Comparison of ENCODE assay signal across 8 cellular contexts in genomic region chr6:158213925-158214674, GRCh38. TPM values are rescaled to one million over a fixed set of nuclear protein-coding genes. Genes with fewer than 3 reads are reported as not detected.
DNase-seq lines count a peak whose midpoint lies in the region; ATAC-seq and TF ChIP-seq lines count a peak whose summit lies in the region.

No MANE protein-coding gene starts in this region.

- H3K4me1 Mint-ChIP-seq in CD4-positive, CD25-positive, alpha-beta regulatory T cell, result peaks cover 0 to 12% (median 0%) of the 10 kb centered on the region in 4 donors

- H3K36me3 Mint-ChIP-seq in CD4-positive, CD25-positive, alpha-beta regulatory T cell, result no peaks in the 10 kb centered on the region

- H3K9me3 Mint-ChIP-seq in CD4-positive, CD25-positive, alpha-beta regulatory T cell, result no peaks in the 10 kb centered on the region

- peak; percentile 93 to 96 for ATAC-seq in CD4-positive, CD25-positive, alpha-beta regulatory T cell (ENCODE audit: low read depth in 2 of 2)
- ATAC-seq in GM19023 (IDR thresholded peaks at IDR 0.05; ENCODE audit: unreplicated experiment), result peak; percentile 90
- ATAC-seq in HG03159 (IDR thresholded peaks at IDR 0.05; ENCODE audit: unreplicated experiment), result peak; percentile 93

- H3K27me3 ChIP-seq in CD4-positive, CD25-positive, alpha-beta regulatory T cell (ENCODE audit: control insufficient read depth, insufficient read depth, low read length), result no peaks in the 10 kb centered on the region
- no peaks in the 10 kb centered on the region for H3K27me3 ChIP-seq in WERI-Rb-1 (ENCODE audit: insufficient read depth, low read depth, severe bottlenecking)

- H3K27ac ChIP-seq in CD4-positive, CD25-positive, alpha-beta regulatory T cell (ENCODE audit: insufficient read depth, low read length, poor library complexity, severe bottlenecking), result no peak overlapping the region
- no peak overlapping the region for H3K27ac ChIP-seq in WERI-Rb-1

- H3K4me3 Mint-ChIP-seq in CD4-positive, CD25-positive, alpha-beta regulatory T cell, result no peak overlapping the region

- H3K9me3 ChIP-seq in CD4-positive, CD25-positive, alpha-beta regulatory T cell (ENCODE audit: control insufficient read depth in 2 of 2, low read length in 2 of 2), result no peaks in the 10 kb centered on the region
- no peaks in the 10 kb centered on the region for H3K9me3 ChIP-seq in WERI-Rb-1 (ENCODE audit: severe bottlenecking)

- no peaks in the 10 kb centered on the region for H3K36me3 ChIP-seq in CD4-positive, CD25-positive, alpha-beta regulatory T cell (ENCODE audit: control insufficient read depth, insufficient read depth, low read length)
- no peaks in the 10 kb centered on the region for H3K36me3 ChIP-seq in WERI-Rb-1

- H3K4me1 ChIP-seq in CD4-positive, CD25-positive, alpha-beta regulatory T cell (ENCODE audit: control insufficient read depth, insufficient read depth, low read length, poor library complexity, severe bottlenecking), result no peaks in the 10 kb centered on the region

- H3K4me3 ChIP-seq in CD4-positive, CD25-positive, alpha-beta regulatory T cell (ENCODE audit: low read depth, low read length), result no peak overlapping the region
- H3K4me3 ChIP-seq in WERI-Rb-1 (ENCODE audit: low read depth, low read length), result no peak overlapping the region

- TF ChIP-seq CTCF in WERI-Rb-1 (IDR thresholded peaks at IDR 0.05; ENCODE audit: low read depth, low read length), result peak; percentile 73

- peak; percentile 11 to 86 (median 65) for DNase-seq in CD4-positive, CD25-positive, alpha-beta regulatory T cell
- DNase-seq in NCI-H2227 treated with DMSO at 0.1 percent for 48 hours (lab: John Stamatoyannopoulos, UW) (peak; percentile 70), WERI-Rb-1 (peak; percentile 75), dermis blood vessel endothelial cell (peak; percentile 90), medulla oblongata (ENCODE audit: extremely low spot score) (peak; percentile 86)
- peak; percentile 26 for DNase-seq in stimulated activated naive CD4-positive, alpha-beta T cell treated with Interleukin-2 at 50 U/mL for 16 hours (lab: John Stamatoyannopoulos, UW)

- H3K27ac Mint-ChIP-seq in CD4-positive, CD25-positive, alpha-beta regulatory T cell, result peak overlapping the region in 1 of 3 donors; percentile 48

- no peaks in the 10 kb centered on the region for H3K27me3 Mint-ChIP-seq in CD4-positive, CD25-positive, alpha-beta regulatory T cell

RNA-seq across cellular contexts. Expression of gene GTF2H5, which starts 46.0 kb away (rescaled TPM):
- 7.9 TPM for total RNA-seq in CD4-positive, CD25-positive, alpha-beta regulatory T cell
- 10 to 100 TPM; 15.6 to 45.8 (median 23.7) TPM for polyA plus RNA-seq in CD4-positive, CD25-positive, alpha-beta regulatory T cell
- total RNA-seq in dermis blood vessel endothelial cell, result 4.9 and 7.2 TPM in 2 replicates

RNA-seq across cellular contexts. Expression of gene SERAC1, which starts 46.0 kb away (rescaled TPM):
- total RNA-seq in CD4-positive, CD25-positive, alpha-beta regulatory T cell, result 4.8 TPM
- polyA plus RNA-seq in CD4-positive, CD25-positive, alpha-beta regulatory T cell, result 1 to 10 TPM; 1.3 to 4.3 (median 2.3) TPM
- total RNA-seq in dermis blood vessel endothelial cell, result 9.3 and 11.9 TPM in 2 replicates

Comparison
In these comparisons a context has a peak if more than half of its experiments do, and no peak if none do; other contexts are left out.
1. DNase-seq: peak in every context shown above with its lines; median percentile 90 in dermis blood vessel endothelial cell; 86 in medulla oblongata; 75 in WERI-Rb-1; 70 in NCI-H2227 treated with DMSO at 0.1 percent for 48 hours; 65 in CD4-positive, CD25-positive, alpha-beta regulatory T cell; 26 in stimulated activated naive CD4-positive, alpha-beta T cell treated with Interleukin-2 at 50 U/mL for 16 hours.